27 cellular contexts compared by ENCODE assay signal in genomic region chr16:86217001-86217890, GRCh38.
"Had no signal": no experiment of that assay in that cellular context is flagged by ENCODE, and none has a peak within 500 bp of the region (broad histone marks: within the 10 kb centered on the region; RNA-seq: fewer than 3 reads in every experiment).

No MANE protein-coding gene starts in this region.

- DNase-seq: activated CD4-positive, alpha-beta T cell treated with anti-CD3 and anti-CD28 coated beads for 4 hours; activated CD4-positive, alpha-beta T cell treated with anti-CD3 and anti-CD28 coated beads, Interleukin-2, amount 50 U/mL, for 4 hours; activated effector memory CD4-positive, alpha-beta T cell treated with anti-CD3 and anti-CD28 coated beads, Interleukin-2, amount 50 U/mL, for 16 hours; activated naive CD4-positive, alpha-beta T cell treated with anti-CD3 and anti-CD28 coated beads for 36 hours; activated naive CD8-positive, alpha-beta T cell treated with anti-CD3 and anti-CD28 coated beads for 36 hours; activated T-cell treated with anti-CD3 and anti-CD28 coated beads, Interleukin-2, amount 50 U/mL, for 1 hour; aorta; cortex of kidney; hippocampal formation; lower lobe of right lung; mesendoderm; mucosa of descending colon; nucleus accumbens; stimulated activated CD4-positive, alpha-beta T cell treated with anti-CD3 and anti-CD28 coated beads, Interleukin-4, amount 100 ng/mL, for 24 hours; stomach; T-helper 9 cell; thyroid gland had no signal

- H3K4me3 Mint-ChIP-seq: activated naive CD4-positive, alpha-beta T cell treated with anti-CD3 and anti-CD28 coated beads for 36 hours; activated naive CD8-positive, alpha-beta T cell treated with anti-CD3 and anti-CD28 coated beads for 36 hours; activated T-helper 1 cell treated with anti-CD3 and anti-CD28 coated beads, Interleukin-12 subunit alpha, Interleukin-12 subunit beta, Interleukin-2, Interleukin-4 antibody, amounts not matched to agents 30 ng/mL and 10 ng/mL and 1 ng/mL, durations not matched to agents 14 hours and 24 hours and 36 hours; brain; stimulated activated effector memory CD8-positive, alpha-beta T cell treated with anti-CD3 and anti-CD28 coated beads, Interleukin-12 subunit alpha, Interleukin-12 subunit beta, amount 100 ng/mL, for 72 hours; T-helper 1 cell treated with Interleukin-12 subunit alpha and Interleukin-12 subunit beta and Interleukin-4 antibody, amounts not matched to agents 30 μg/mL and 1 μg/mL, for 36 hours had no signal

- ATAC-seq: gastroesophageal sphincter; lower lobe of right lung; mucosa of descending colon; stimulated activated effector memory CD8-positive, alpha-beta T cell treated with anti-CD3 and anti-CD28 coated beads, Interleukin-12 subunit alpha, Interleukin-12 subunit beta, amount 100 ng/mL, for 72 hours had no signal

- H3K27me3 ChIP-seq: adrenal gland, cardiac muscle cell, gastroesophageal sphincter, right atrium auricular region, thyroid gland had no signal

- H3K27ac ChIP-seq: adrenal gland, cardiac muscle cell, gastroesophageal sphincter, lower lobe of right lung, parathyroid adenoma, right atrium auricular region, thyroid gland, VCaP had no signal

- H3K4me1 Mint-ChIP-seq: activated naive CD8-positive, alpha-beta T cell treated with anti-CD3 and anti-CD28 coated beads for 36 hours had no signal

- H3K27ac Mint-ChIP-seq: activated naive CD4-positive, alpha-beta T cell treated with anti-CD3 and anti-CD28 coated beads for 36 hours; activated naive CD8-positive, alpha-beta T cell treated with anti-CD3 and anti-CD28 coated beads for 36 hours; activated T-helper 1 cell treated with anti-CD3 and anti-CD28 coated beads, Interleukin-12 subunit alpha, Interleukin-12 subunit beta, Interleukin-2, Interleukin-4 antibody, amounts not matched to agents 30 ng/mL and 10 ng/mL and 1 ng/mL, durations not matched to agents 14 hours and 24 hours and 36 hours; brain; stimulated activated effector memory CD8-positive, alpha-beta T cell treated with anti-CD3 and anti-CD28 coated beads, Interleukin-12 subunit alpha, Interleukin-12 subunit beta, amount 100 ng/mL, for 72 hours; T-helper 1 cell treated with Interleukin-12 subunit alpha and Interleukin-12 subunit beta and Interleukin-4 antibody, amounts not matched to agents 30 μg/mL and 1 μg/mL, for 36 hours had no signal

- H3K9me3 ChIP-seq: adrenal gland, gastroesophageal sphincter, lower lobe of right lung, mucosa of descending colon, right atrium auricular region, stomach, thyroid gland had no signal

- H2AFZ ChIP-seq: parathyroid adenoma had no signal

- H3K4me3 ChIP-seq: adrenal gland, cardiac muscle cell, gastroesophageal sphincter, lower lobe of right lung, mucosa of descending colon, right atrium auricular region, stomach, thyroid gland had no signal

- H3K4me1 ChIP-seq: parathyroid adenoma, right atrium auricular region, thyroid gland had no signal

- H3K36me3 ChIP-seq: adrenal gland, cardiac muscle cell, gastroesophageal sphincter, lower lobe of right lung, right atrium auricular region, stomach, thyroid gland had no signal

- H3K9ac ChIP-seq: parathyroid adenoma had no signal
